15 cellular contexts compared by ENCODE assay signal in the genomic region with DNA sequence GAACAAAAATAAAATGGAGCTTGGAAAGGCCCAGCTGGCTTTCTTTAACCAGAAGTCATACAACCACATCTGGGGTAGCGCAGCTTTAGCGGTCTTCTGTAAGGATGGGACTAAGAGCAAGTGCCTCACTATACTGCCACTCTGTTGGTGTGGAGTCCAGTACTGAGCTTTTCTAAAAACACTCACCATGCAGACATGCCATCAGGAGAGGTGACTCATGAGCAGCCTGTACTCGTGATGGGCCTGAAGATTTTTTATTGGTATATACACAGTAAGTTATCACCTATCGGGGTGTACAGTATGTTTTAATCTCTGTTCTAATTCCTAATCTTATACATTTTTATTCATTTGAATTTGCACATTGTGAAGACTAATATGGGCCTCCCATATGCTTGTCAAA. TPM values are rescaled to one million over a fixed set of nuclear protein-coding genes. Genes with fewer than 3 reads are reported as not detected.
DNase-seq lines count a peak whose midpoint lies in the region; ATAC-seq and TF ChIP-seq lines count a peak whose summit lies in the region.
"Had no signal": no experiment of that assay in that cellular context is flagged by ENCODE, and none has a peak within 500 bp of the region (broad histone marks: within the 10 kb centered on the region; RNA-seq: fewer than 3 reads in every experiment).

No MANE protein-coding gene starts in this region.

- no peak for TF ChIP-seq CTCF in 22Rv1 (IDR thresholded peaks at IDR 0.05)
- no peak for TF ChIP-seq CTCF in activated B cell treated with CpG ODN at 0.5 μM for 24 hours (IDR thresholded peaks at IDR 0.05)

- peaks cover 33% of the 10 kb centered on the region for H3K36me3 Mint-ChIP-seq in activated B cell treated with CpG ODN at 0.5 μM for 24 hours (ENCODE audit: low read depth)
- H3K36me3 Mint-ChIP-seq in activated CD4-positive, alpha-beta memory T cell treated with anti-CD3 and anti-CD28 coated beads for 36 hours = no peaks in the 10 kb centered on the region

- H3K27ac Mint-ChIP-seq in activated B cell treated with CpG ODN at 0.5 μM for 24 hours = peak overlapping the region; percentile 82
- no peak overlapping the region for H3K27ac Mint-ChIP-seq in activated CD4-positive, alpha-beta memory T cell treated with anti-CD3 and anti-CD28 coated beads for 36 hours

- peaks cover 85% of the 10 kb centered on the region for H3K4me1 Mint-ChIP-seq in activated B cell treated with CpG ODN at 0.5 μM for 24 hours
- peaks cover 58% of the 10 kb centered on the region for H3K4me1 Mint-ChIP-seq in activated CD4-positive, alpha-beta memory T cell treated with anti-CD3 and anti-CD28 coated beads for 36 hours (ENCODE audit: low read depth)

- ATAC-seq in activated B cell treated with CpG ODN at 0.5 μM for 24 hours (ENCODE audit: low read depth) = peak; percentile 40
- ATAC-seq in GM19397 (IDR thresholded peaks at IDR 0.05; ENCODE audit: unreplicated experiment) = no peak

- CTCF ChIA-PET in activated B cell treated with CpG ODN at 0.5 μM for 24 hours (lab: Charles Lee) = interaction anchor here (0.9 to 1.0 kb wide), 2 partner anchors 11 to 150 kb away, joined by 3 to 4 read pairs; no protein-coding TSS in a partner anchor
- CTCF ChIA-PET in activated CD4-positive, alpha-beta memory T cell treated with anti-CD3 and anti-CD28 coated beads for 36 hours (lab: Charles Lee) = no interaction called here

- H3K27me3 Mint-ChIP-seq in activated B cell treated with CpG ODN at 0.5 μM for 24 hours = no peaks in the 10 kb centered on the region
- peaks cover 2% of the 10 kb centered on the region for H3K27me3 Mint-ChIP-seq in activated CD4-positive, alpha-beta memory T cell treated with anti-CD3 and anti-CD28 coated beads for 36 hours

- H3K4me3 Mint-ChIP-seq in activated B cell treated with CpG ODN at 0.5 μM for 24 hours = peak overlapping the region; percentile 75
- no peak overlapping the region for H3K4me3 Mint-ChIP-seq in activated CD4-positive, alpha-beta memory T cell treated with anti-CD3 and anti-CD28 coated beads for 36 hours
- H3K4me3 Mint-ChIP-seq: nephron had no signal

- H3K9me3 Mint-ChIP-seq in activated B cell treated with CpG ODN at 0.5 μM for 24 hours = no peaks in the 10 kb centered on the region
- no peaks in the 10 kb centered on the region for H3K9me3 Mint-ChIP-seq in activated CD4-positive, alpha-beta memory T cell treated with anti-CD3 and anti-CD28 coated beads for 36 hours
- H3K9me3 Mint-ChIP-seq: nephron had no signal

- DNase-seq in H4 (ENCODE audit: low spot score) = peak; percentile 21
- DNase-seq in activated B cell treated with CpG ODN at 0.5 μM for 24 hours = no peak
- peak; percentile 25 for DNase-seq in hepatic stellate cell (ENCODE audit: low spot score)
- no peak for DNase-seq in activated CD4-positive, alpha-beta memory T cell treated with anti-CD3 and anti-CD28 coated beads for 36 hours
- DNase-seq in NCI-H1436 (lab: John Stamatoyannopoulos, UW) = no peak
- no peak for DNase-seq in GF-D8 (lab: John Stamatoyannopoulos, UW)
- DNase-seq: activated CD8-positive, alpha-beta memory T cell treated with anti-CD3 and anti-CD28 coated beads for 24 hours; amygdala; NCI-H1048; NCI-H526; stimulated activated naive CD4-positive, alpha-beta T cell; T-helper 1 cell had no signal

- H3K27ac ChIP-seq in 22Rv1 = peak overlapping the region; percentile 98

- intact Hi-C loops in activated B cell treated with CpG ODN at 0.5 μM for 24 hours (cut with micrococcal nuclease) = loop anchor here (1.0 kb wide), 2 partner anchors 8 kb away; no protein-coding TSS in a partner anchor
- intact Hi-C loops in activated CD4-positive, alpha-beta memory T cell treated with anti-CD3 and anti-CD28 coated beads for 36 hours (cut with micrococcal nuclease) = no loop called here

- POLR2A ChIA-PET in activated B cell treated with CpG ODN at 0.5 μM for 24 hours (lab: Charles Lee) = interaction anchor here (0.5 to 2.6 kb wide), 3 partner anchors 9 to 455 kb away, joined by 4 to 14 read pairs (median 6); partner anchors contain the start of gene PPP3CA
- POLR2A ChIA-PET in activated CD4-positive, alpha-beta memory T cell treated with anti-CD3 and anti-CD28 coated beads for 36 hours (lab: Charles Lee) = no interaction called here

RNA-seq across cellular contexts. Expression of gene PPP3CA, which starts 9.6 kb away (rescaled TPM):
- 34.5 and 36.8 TPM in 2 replicates for total RNA-seq in H4 (2014; rRNA removed; shearing (Covaris generic))
- total RNA-seq in activated B cell treated with CpG ODN at 0.5 μM for 24 hours = 72.8 and 78.8 TPM in 2 replicates
- 10 to 100 TPM; 14.3 to 14.6 TPM for total RNA-seq in activated CD4-positive, alpha-beta memory T cell treated with anti-CD3 and anti-CD28 coated beads for 36 hours

Comparison
In these comparisons a context has a peak if more than half of its experiments do, and no peak if none do; other contexts are left out.
1. DNase-seq: peak in H4 (single experiment) and hepatic stellate cell (single experiment); none in activated B cell treated with CpG ODN at 0.5 μM for 24 hours (single experiment), activated CD4-positive, alpha-beta memory T cell treated with anti-CD3 and anti-CD28 coated beads for 36 hours (single experiment), NCI-H1436 (single experiment) and GF-D8 (single experiment).